ENCODE assay signal across 11 cellular contexts in genomic region chr10:114337510-114338462, GRCh38.
DNase-seq lines count a peak whose midpoint lies in the region; ATAC-seq and TF ChIP-seq lines count a peak whose summit lies in the region.
"Had no signal": no experiment of that assay in that cellular context is flagged by ENCODE, and none has a peak within 500 bp of the region (broad histone marks: within the 10 kb centered on the region; RNA-seq: fewer than 3 reads in every experiment).

No MANE protein-coding gene starts in this region.

- TF ChIP-seq POLR2A in heart left ventricle (IDR thresholded peaks at IDR 0.05) = no peak

- H3K4me3 Mint-ChIP-seq in activated T-cell treated with anti-CD3 and anti-CD28 coated beads, Interleukin-2, amount 50 U/mL, for 72 hours = no peak overlapping the region
- H3K4me3 Mint-ChIP-seq in activated T-helper 2 cell treated with anti-CD3 and anti-CD28 coated beads, Interferon-gamma antibody, Interleukin-2, Interleukin-4, amounts not matched to agents 10 μg/mL and 5 μg/mL and 100 μg/mL, durations not matched to agents 14 hours and 24 hours and 36 hours (ENCODE audit: low read depth) = no peak overlapping the region

- H3K36me3 Mint-ChIP-seq in activated T-cell treated with anti-CD3 and anti-CD28 coated beads, Interleukin-2, amount 50 U/mL, for 72 hours (ENCODE audit: insufficient read depth in 2 of 2) = no peaks in the 10 kb centered on the region
- H3K36me3 Mint-ChIP-seq in activated T-helper 2 cell treated with anti-CD3 and anti-CD28 coated beads, Interferon-gamma antibody, Interleukin-2, Interleukin-4, amounts not matched to agents 10 μg/mL and 5 μg/mL and 100 μg/mL, durations not matched to agents 14 hours and 24 hours and 36 hours (ENCODE audit: low read depth) = no peaks in the 10 kb centered on the region

- H3K27me3 ChIP-seq in thymus (ENCODE audit: control insufficient read depth, insufficient read depth) (no peaks in the 10 kb centered on the region), heart left ventricle (no peaks in the 10 kb centered on the region)

- peak; percentile 42 to 45 for DNase-seq in activated T-cell treated with anti-CD3 and anti-CD28 coated beads, Interleukin-2, amount 50 U/mL, for 72 hours
- DNase-seq in activated T-cell treated with anti-CD3 and anti-CD28 coated beads for 4 hours (no peak), left kidney (ENCODE audit: low read depth, low spot score) (peak; percentile 52), heart left ventricle (no peak), occipital lobe (lab: John Stamatoyannopoulos, UW) (no peak), SHP77 treated with DMSO at 0.1 percent for 48 hours (lab: John Stamatoyannopoulos, UW) (no peak)
- no peak for DNase-seq in activated T-helper 2 cell treated with anti-CD3 and anti-CD28 coated beads, Interferon-gamma antibody, Interleukin-2, Interleukin-4, amounts not matched to agents 10 μg/mL and 5 μg/mL and 100 μg/mL, durations not matched to agents 14 hours and 24 hours and 36 hours (ENCODE audit: low spot score)
- DNase-seq: DMS79, GM23248, WERI-Rb-1 had no signal

- no peaks in the 10 kb centered on the region for H3K27me3 Mint-ChIP-seq in activated T-cell treated with anti-CD3 and anti-CD28 coated beads, Interleukin-2, amount 50 U/mL, for 72 hours (ENCODE audit: low read depth)
- peaks cover 2% of the 10 kb centered on the region for H3K27me3 Mint-ChIP-seq in activated T-helper 2 cell treated with anti-CD3 and anti-CD28 coated beads, Interferon-gamma antibody, Interleukin-2, Interleukin-4, amounts not matched to agents 10 μg/mL and 5 μg/mL and 100 μg/mL, durations not matched to agents 14 hours and 24 hours and 36 hours (ENCODE audit: low read depth)

- H3K4me1 Mint-ChIP-seq in activated T-cell treated with anti-CD3 and anti-CD28 coated beads, Interleukin-2, amount 50 U/mL, for 72 hours (ENCODE audit: low read depth) = peaks cover 17% of the 10 kb centered on the region
- peaks cover 33% of the 10 kb centered on the region for H3K4me1 Mint-ChIP-seq in activated T-helper 2 cell treated with anti-CD3 and anti-CD28 coated beads, Interferon-gamma antibody, Interleukin-2, Interleukin-4, amounts not matched to agents 10 μg/mL and 5 μg/mL and 100 μg/mL, durations not matched to agents 14 hours and 24 hours and 36 hours (ENCODE audit: low read depth)

- intact Hi-C loops in activated T-helper 2 cell treated with anti-CD3 and anti-CD28 coated beads, Interferon-gamma antibody, Interleukin-2, Interleukin-4, amounts not matched to agents 10 μg/mL and 5 μg/mL and 100 μg/mL, durations not matched to agents 14 hours and 24 hours and 36 hours (cut with micrococcal nuclease) = loop anchor here (1.0 to 10.0 kb wide), 4 partner anchors 20 to 653 kb away; no protein-coding TSS in a partner anchor
- intact Hi-C loops in heart left ventricle (cut with DNase I) = loop anchor here in 1 of 10 donors (5.0 kb wide), 1 partner anchor 65 kb away; the partner anchor contains the start of gene AFAP1L2

- H3K4me1 ChIP-seq in thymus (ENCODE audit: control insufficient read depth, insufficient read depth, low read length) = no peaks in the 10 kb centered on the region
- H3K4me1 ChIP-seq in heart left ventricle = peaks cover 0 to 13% (median 7%) of the 10 kb centered on the region in 12 donors

- peak; percentile 87 to 92 for ATAC-seq in activated T-cell treated with anti-CD3 and anti-CD28 coated beads, Interleukin-2, amount 50 U/mL, for 72 hours (replicated peaks in 1 of 2)
- no peak for ATAC-seq in heart left ventricle

- no peaks in the 10 kb centered on the region for H3K9me3 ChIP-seq in thymus (ENCODE audit: control insufficient read depth)
- no peaks in the 10 kb centered on the region for H3K9me3 ChIP-seq in heart left ventricle

- H3K27ac Mint-ChIP-seq in activated T-cell treated with anti-CD3 and anti-CD28 coated beads, Interleukin-2, amount 50 U/mL, for 72 hours = peak overlapping the region; percentile 60
- peak overlapping the region; percentile 46 for H3K27ac Mint-ChIP-seq in activated T-helper 2 cell treated with anti-CD3 and anti-CD28 coated beads, Interferon-gamma antibody, Interleukin-2, Interleukin-4, amounts not matched to agents 10 μg/mL and 5 μg/mL and 100 μg/mL, durations not matched to agents 14 hours and 24 hours and 36 hours

- H3K4me3 ChIP-seq in thymus (ENCODE audit: low read length) (no peak overlapping the region), heart left ventricle (no peak overlapping the region)
- H3K4me3 ChIP-seq: GM23248 had no signal

- H3K27ac ChIP-seq in thymus (ENCODE audit: low read depth) (peak overlapping the region; percentile 48), heart left ventricle (no peak overlapping the region)
- H3K27ac ChIP-seq: GM23248, WERI-Rb-1 had no signal

- no peaks in the 10 kb centered on the region for H3K36me3 ChIP-seq in thymus (ENCODE audit: control insufficient read depth, insufficient read depth)
- H3K36me3 ChIP-seq in heart left ventricle = peaks cover 0 to 6% (median 0%) of the 10 kb centered on the region in 9 donors
- H3K36me3 ChIP-seq: WERI-Rb-1 had no signal

- no peaks in the 10 kb centered on the region for H3K9me3 Mint-ChIP-seq in activated T-cell treated with anti-CD3 and anti-CD28 coated beads, Interleukin-2, amount 50 U/mL, for 72 hours
- H3K9me3 Mint-ChIP-seq in activated T-helper 2 cell treated with anti-CD3 and anti-CD28 coated beads, Interferon-gamma antibody, Interleukin-2, Interleukin-4, amounts not matched to agents 10 μg/mL and 5 μg/mL and 100 μg/mL, durations not matched to agents 14 hours and 24 hours and 36 hours = no peaks in the 10 kb centered on the region

- TF ChIP-seq CTCF in heart left ventricle (IDR thresholded peaks at IDR 0.05) = no peak

- 86% methylated on average over 19 of the region's 19 CpGs for WGBS in thymus
- WGBS in heart left ventricle, 4 donors = 87 to 88% (median 88%) methylated on average over 19 of the region's 19 CpGs

Comparison
In these comparisons a context has a peak if more than half of its experiments do, and no peak if none do; other contexts are left out.
1. DNase-seq: peak in activated T-cell treated with anti-CD3 and anti-CD28 coated beads, Interleukin-2, amount 50 U/mL, for 72 hours (2 of 2) and left kidney (single experiment); none in activated T-cell treated with anti-CD3 and anti-CD28 coated beads for 4 hours (single experiment), activated T-helper 2 cell treated with anti-CD3 and anti-CD28 coated beads, Interferon-gamma antibody, Interleukin-2, Interleukin-4, amounts not matched to agents 10 μg/mL and 5 μg/mL and 100 μg/mL, durations not matched to agents 14 hours and 24 hours and 36 hours (single experiment), heart left ventricle (0 of 5), occipital lobe (single experiment) and SHP77 treated with DMSO at 0.1 percent for 48 hours (single experiment).
2. ATAC-seq: peak in activated T-cell treated with anti-CD3 and anti-CD28 coated beads, Interleukin-2, amount 50 U/mL, for 72 hours (2 of 2); none in heart left ventricle (0 of 4).